In the genomic region with DNA sequence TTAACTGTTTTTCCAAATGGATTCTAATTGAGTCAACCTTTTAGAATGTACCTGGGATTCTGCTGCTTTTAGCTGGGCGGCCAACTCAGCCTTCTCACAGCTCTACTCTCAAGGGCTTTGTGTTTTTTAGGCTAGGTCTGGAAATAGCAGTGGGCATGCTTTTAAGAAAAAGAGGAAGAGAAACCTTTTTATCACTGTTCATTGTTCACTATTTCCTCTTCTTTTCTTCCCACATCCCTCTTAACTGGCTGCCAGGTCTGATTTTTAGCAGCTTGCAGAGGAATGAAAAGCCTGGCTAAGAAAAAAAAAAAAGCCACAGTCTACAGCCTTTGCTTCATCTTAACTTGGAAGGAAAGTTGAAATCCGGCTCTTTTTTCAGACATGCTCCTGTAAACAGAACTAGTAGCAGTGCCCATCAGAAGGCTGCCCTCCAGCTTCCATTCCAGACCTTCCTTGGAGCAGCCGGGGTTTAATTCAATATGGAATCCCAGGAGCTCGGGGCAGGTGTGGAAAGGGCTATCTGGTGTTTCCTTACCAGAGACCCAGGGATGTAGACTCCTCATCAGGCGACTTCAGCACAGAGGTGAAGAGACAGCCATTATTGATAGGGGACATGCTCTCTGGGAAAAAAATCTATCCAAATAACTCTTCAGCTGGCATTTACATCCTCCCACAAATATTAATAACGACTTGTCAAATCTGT, we compare ENCODE assay signal across 1 cellular context.
TF ChIP-seq lines count a peak whose summit lies in the region.

No MANE protein-coding gene starts in this region.

TF ChIP-seq in SK-N-SH, 30 proteins besides CTCF, POLR2A, EP300 and RAD21 (continued from another document):
- TF ChIP-seq, protein P1, sequence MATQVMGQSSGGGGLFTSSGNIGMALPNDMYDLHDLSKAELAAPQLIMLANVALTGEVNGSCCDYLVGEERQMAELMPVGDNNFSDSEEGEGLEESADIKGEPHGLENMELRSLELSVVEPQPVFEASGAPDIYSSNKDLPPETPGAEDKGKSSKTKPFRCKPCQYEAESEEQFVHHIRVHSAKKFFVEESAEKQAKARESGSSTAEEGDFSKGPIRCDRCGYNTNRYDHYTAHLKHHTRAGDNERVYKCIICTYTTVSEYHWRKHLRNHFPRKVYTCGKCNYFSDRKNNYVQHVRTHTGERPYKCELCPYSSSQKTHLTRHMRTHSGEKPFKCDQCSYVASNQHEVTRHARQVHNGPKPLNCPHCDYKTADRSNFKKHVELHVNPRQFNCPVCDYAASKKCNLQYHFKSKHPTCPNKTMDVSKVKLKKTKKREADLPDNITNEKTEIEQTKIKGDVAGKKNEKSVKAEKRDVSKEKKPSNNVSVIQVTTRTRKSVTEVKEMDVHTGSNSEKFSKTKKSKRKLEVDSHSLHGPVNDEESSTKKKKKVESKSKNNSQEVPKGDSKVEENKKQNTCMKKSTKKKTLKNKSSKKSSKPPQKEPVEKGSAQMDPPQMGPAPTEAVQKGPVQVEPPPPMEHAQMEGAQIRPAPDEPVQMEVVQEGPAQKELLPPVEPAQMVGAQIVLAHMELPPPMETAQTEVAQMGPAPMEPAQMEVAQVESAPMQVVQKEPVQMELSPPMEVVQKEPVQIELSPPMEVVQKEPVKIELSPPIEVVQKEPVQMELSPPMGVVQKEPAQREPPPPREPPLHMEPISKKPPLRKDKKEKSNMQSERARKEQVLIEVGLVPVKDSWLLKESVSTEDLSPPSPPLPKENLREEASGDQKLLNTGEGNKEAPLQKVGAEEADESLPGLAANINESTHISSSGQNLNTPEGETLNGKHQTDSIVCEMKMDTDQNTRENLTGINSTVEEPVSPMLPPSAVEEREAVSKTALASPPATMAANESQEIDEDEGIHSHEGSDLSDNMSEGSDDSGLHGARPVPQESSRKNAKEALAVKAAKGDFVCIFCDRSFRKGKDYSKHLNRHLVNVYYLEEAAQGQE (IDR thresholded peaks at IDR 0.05; ENCODE audit: low read depth, low read length) = no peak
- TF ChIP-seq SMC3 (IDR thresholded peaks at IDR 0.05; ENCODE audit: low read depth, low read length) = no peak
- TF ChIP-seq EZH2phosphoT487 (IDR thresholded peaks at IDR 0.05; ENCODE audit: borderline replicate concordance, low read depth) = no peak
- TF ChIP-seq ZBTB33 (IDR thresholded peaks at IDR 0.05; ENCODE audit: borderline replicate concordance, low read depth) = no peak
TF ChIP-seq in SK-N-SH: peak in this region for 0.
